Comparison of ENCODE assay signal across 8 cellular contexts in genomic region chr6:17714879-17715860, GRCh38. TPM values are rescaled to one million over a fixed set of nuclear protein-coding genes. Genes with fewer than 3 reads are reported as not detected.
A peak's percentile ranks its signal among the peaks of the same experiment; 100 is the strongest.
DNase-seq lines count a peak whose midpoint lies in the region; ATAC-seq and TF ChIP-seq lines count a peak whose summit lies in the region.

No MANE protein-coding gene starts in this region.

- peak overlapping the region; percentile 75 for H3K27ac ChIP-seq in AG04450 (ENCODE audit: low read depth, low read length)

- POLR2A ChIA-PET in AG04450 (lab: Yijun Ruan, JAX): interaction anchor here (0.6 to 0.7 kb wide), 2 partner anchors 9 to 12 kb away, joined by 3 to 5 read pairs; no protein-coding TSS in a partner anchor

- TF ChIP-seq CTCF in AG04450 (IDR thresholded peaks at IDR 0.05; ENCODE audit: low read depth, low read length): no peak
- TF ChIP-seq CTCF in epithelial cell of proximal tubule (conservative IDR thresholded peaks at IDR 0.05; ENCODE audit: low read depth, low read length): no peak

- H3K4me3 Mint-ChIP-seq in stimulated activated effector memory CD8-positive, alpha-beta T cell treated with anti-CD3 and anti-CD28 coated beads, Interleukin-12 subunit alpha, Interleukin-12 subunit beta, amount 100 ng/mL, for 72 hours: peak overlapping the region; percentile 54

- H3K36me3 Mint-ChIP-seq in stimulated activated effector memory CD8-positive, alpha-beta T cell treated with anti-CD3 and anti-CD28 coated beads, Interleukin-12 subunit alpha, Interleukin-12 subunit beta, amount 100 ng/mL, for 72 hours: no peaks in the 10 kb centered on the region

- no peaks in the 10 kb centered on the region for H3K27me3 ChIP-seq in AG04450 (ENCODE audit: control insufficient read depth, insufficient read depth, low read length)

- H3K9me3 Mint-ChIP-seq in stimulated activated effector memory CD8-positive, alpha-beta T cell treated with anti-CD3 and anti-CD28 coated beads, Interleukin-12 subunit alpha, Interleukin-12 subunit beta, amount 100 ng/mL, for 72 hours: peaks cover 2% of the 10 kb centered on the region

- CTCF ChIA-PET in AG04450 (lab: Charles Lee): interaction anchor here (0.6 to 1.4 kb wide), 5 partner anchors 14 to 1398 kb away, joined by 3 to 6 read pairs (median 3); no protein-coding TSS in a partner anchor

- peak overlapping the region; percentile 87 for H3K27ac Mint-ChIP-seq in stimulated activated effector memory CD8-positive, alpha-beta T cell treated with anti-CD3 and anti-CD28 coated beads, Interleukin-12 subunit alpha, Interleukin-12 subunit beta, amount 100 ng/mL, for 72 hours

- peaks cover 12% of the 10 kb centered on the region for H3K4me1 Mint-ChIP-seq in stimulated activated effector memory CD8-positive, alpha-beta T cell treated with anti-CD3 and anti-CD28 coated beads, Interleukin-12 subunit alpha, Interleukin-12 subunit beta, amount 100 ng/mL, for 72 hours

- ATAC-seq in GM18909 (IDR thresholded peaks at IDR 0.05; ENCODE audit: poor library complexity, unreplicated experiment): peak; percentile 87
- peak; percentile 72 for ATAC-seq in HG03139 (IDR thresholded peaks at IDR 0.05; ENCODE audit: unreplicated experiment)
- peak; percentile 91 for ATAC-seq in SK-N-SH treated with all-trans-retinoic acid at 6 μM for 48 hours
- ATAC-seq in stimulated activated effector memory CD8-positive, alpha-beta T cell treated with anti-CD3 and anti-CD28 coated beads, Interleukin-12 subunit alpha, Interleukin-12 subunit beta, amount 100 ng/mL, for 72 hours: peak; percentile 96

- H3K4me3 ChIP-seq in AG04450 (ENCODE audit: low read depth, low read length) (no peak overlapping the region), epithelial cell of proximal tubule (ENCODE audit: low read depth, low read length) (no peak overlapping the region)

- H3K9me3 ChIP-seq in AG04450 (ENCODE audit: control insufficient read depth, insufficient read depth, low read length): no peaks in the 10 kb centered on the region

- DNase-seq in AG04450 (ENCODE audit: low read depth, low spot score) (peak; percentile 80), epithelial cell of proximal tubule (ENCODE audit: low read depth) (peak; percentile 56), NCI-H1092 (lab: John Stamatoyannopoulos, UW) (no peak), NCI-H1417 (lab: John Stamatoyannopoulos, UW) (no peak)
- peak in 1 of 2 donors; percentile 69 for DNase-seq in stimulated activated effector memory CD8-positive, alpha-beta T cell treated with anti-CD3 and anti-CD28 coated beads, Interleukin-12 subunit alpha, Interleukin-12 subunit beta, amount 100 ng/mL, for 72 hours (ENCODE audit: low spot score in 2 of 2)

TF ChIP-seq in SK-N-SH treated with all-trans-retinoic acid at 6 μM for 48 hours, 23 proteins besides CTCF, POLR2A, EP300 and RAD21:
- TF ChIP-seq ISL1 (CRISPR knock-in tag; IDR thresholded peaks at IDR 0.05) (0 out of 2 replicates have a peak, but pooled peaks have one; percentile 8), ARNTL (CRISPR knock-in tag; IDR thresholded peaks at IDR 0.05; ENCODE audit: borderline replicate concordance, low read depth) (no peak)

RNA-seq across cellular contexts. Expression of gene NUP153, which starts 8.4 kb away (rescaled TPM):
- polyA plus RNA-seq in AG04450 (2011; rRNA removed): 30.5 and 35.2 TPM in 2 replicates
- 32.3 and 41.9 TPM in 2 replicates for polyA minus RNA-seq in AG04450 (2011; rRNA and poly(A)+ RNA removed)
- total RNA-seq in epithelial cell of proximal tubule: 30.7 and 45.6 TPM in 2 replicates

Comparison
In these comparisons a context has a peak if more than half of its experiments do, and no peak if none do; other contexts are left out.
1. DNase-seq: peak in AG04450 (single experiment) and epithelial cell of proximal tubule (single experiment); none in NCI-H1092 (single experiment) and NCI-H1417 (0 of 3).
2. Peak in every context shown above with its lines, with median percentiles within 50 percentile points of each other: ATAC-seq.